ENCODE assay signal across 32 cellular contexts in the genomic region with DNA sequence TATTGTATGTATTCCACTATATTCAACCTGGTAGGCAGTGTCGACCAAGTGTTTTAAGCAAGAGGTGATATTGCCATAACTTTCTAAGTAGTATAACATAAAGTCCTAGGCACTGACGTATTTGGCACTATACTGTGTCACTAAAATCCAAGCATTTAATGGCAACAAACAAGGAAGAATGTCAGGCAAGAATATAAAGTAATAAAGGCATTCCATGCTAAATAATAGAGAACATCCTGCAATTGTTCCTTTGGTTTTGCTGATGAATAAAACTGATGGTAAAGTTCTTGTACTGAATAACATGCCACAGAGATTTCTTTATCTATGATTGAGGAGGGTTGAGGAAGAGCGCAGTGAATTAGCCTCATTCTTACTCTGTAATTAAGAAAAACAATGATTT.
"Had no signal": no experiment of that assay in that cellular context is flagged by ENCODE, and none has a peak within 500 bp of the region (broad histone marks: within the 10 kb centered on the region; RNA-seq: fewer than 3 reads in every experiment).

No MANE protein-coding gene starts in this region.

- H3K9me3 ChIP-seq: adrenal gland, body of pancreas had no signal

- H3K36me3 ChIP-seq: adrenal gland, brain microvascular endothelial cell, breast epithelium had no signal

- H3K27ac ChIP-seq: adrenal gland, body of pancreas, brain microvascular endothelial cell, breast epithelium, VCaP had no signal

- H3K27me3 ChIP-seq: adrenal gland, body of pancreas, brain microvascular endothelial cell, breast epithelium had no signal

- DNase-seq: activated B cell treated with CpG ODN at 0.5 μM for 24 hours; activated CD4-positive, alpha-beta memory T cell treated with anti-CD3 and anti-CD28 coated beads for 36 hours; activated CD4-positive, alpha-beta T cell treated with anti-CD3 and anti-CD28 coated beads for 4 hours; activated CD4-positive, alpha-beta T cell treated with anti-CD3 and anti-CD28 coated beads, Interleukin-2, amount 10 ng/mL, durations not matched to agents 24 days and 14 days; activated CD4-positive, alpha-beta T cell treated with anti-CD3 and anti-CD28 coated beads, Interleukin-2, amount 50 U/mL, for 1 hour; activated CD4-positive, alpha-beta T cell treated with anti-CD3 and anti-CD28 coated beads, Interleukin-2, amount 50 U/mL, for 4 hours; activated CD4-positive, CD25-positive, alpha-beta regulatory T cell treated with anti-CD3 and anti-CD28 coated beads, Interleukin-2, amount 50 U/mL, for 72 hours; activated CD8-positive, alpha-beta memory T cell treated with anti-CD3 and anti-CD28 coated beads, Interleukin-2, amount 50 U/mL, for 4 hours; activated effector memory CD4-positive, alpha-beta T cell treated with anti-CD3 and anti-CD28 coated beads, Interleukin-2, amount 50 U/mL, for 16 hours; activated gamma-delta T cell treated with Interleukin-2 at 50 U/mL for 16 hours; activated naive CD4-positive, alpha-beta T cell; activated naive CD4-positive, alpha-beta T cell treated with anti-CD3 and anti-CD28 coated beads for 36 hours; activated naive CD4-positive, alpha-beta T cell treated with anti-CD3 and anti-CD28 coated beads, Interleukin-2, amount 50 U/mL, for 16 hours; activated naive CD8-positive, alpha-beta T cell treated with anti-CD3 and anti-CD28 coated beads for 36 hours; activated T-cell treated with anti-CD3 and anti-CD28 coated beads for 4 hours; activated T-cell treated with anti-CD3 and anti-CD28 coated beads, Interleukin-2, amount 50 U/mL, for 1 hour; activated T-cell treated with anti-CD3 and anti-CD28 coated beads, Interleukin-2, amount 50 U/mL, for 4 hours; activated T-cell treated with anti-CD3 and anti-CD28 coated beads, Interleukin-2, amount 50 U/mL, for 72 hours; adrenal gland; amniotic stem cell; aorta; body of pancreas; brain microvascular endothelial cell; central memory CD4-positive, alpha-beta T cell; T-helper 1 cell; T-helper 2 cell; T-helper 9 cell had no signal

- H3K4me1 ChIP-seq: adrenal gland, body of pancreas, breast epithelium had no signal

- H3K4me3 ChIP-seq: adrenal gland, body of pancreas, breast epithelium had no signal

- ATAC-seq: activated CD8-positive, alpha-beta T cell treated with anti-CD3 and anti-CD28 coated beads for 36 hours; activated naive CD4-positive, alpha-beta T cell treated with anti-CD3 and anti-CD28 coated beads, Interleukin-2, amount 50 U/mL, for 72 hours; activated T-cell treated with anti-CD3 and anti-CD28 coated beads, Interleukin-2, amount 50 U/mL, for 4 hours; activated T-cell treated with anti-CD3 and anti-CD28 coated beads, Interleukin-2, amount 50 U/mL, for 72 hours; activated T-helper 17 cell treated with anti-CD3 and anti-CD28 coated beads, Interleukin-2, amount 50 U/mL, for 72 hours; body of pancreas had no signal
